In genomic region chr10:8168836-8169235, GRCh38 we compare ENCODE assay signal across 23 cellular contexts.
"Had no signal": no experiment of that assay in that cellular context is flagged by ENCODE, and none has a peak within 500 bp of the region (broad histone marks: within the 10 kb centered on the region; RNA-seq: fewer than 3 reads in every experiment).

No MANE protein-coding gene starts in this region.

- H3K9me3 ChIP-seq: colonic mucosa, gastrocnemius medialis had no signal

- H3K27ac Mint-ChIP-seq: dendritic cell treated with granulocyte-macrophage colony-stimulating factor and Interleukin-4, amounts not matched to agents 40 ng/mL and 50 ng/mL, for 4 days; effector memory CD8-positive, alpha-beta T cell; endodermal cell; mesothelial cell of epicardium; naive thymus-derived CD4-positive, alpha-beta T cell had no signal

- DNase-seq: colonic mucosa; cortex of kidney; effector CD8-positive, alpha-beta T cell; effector memory CD8-positive, alpha-beta T cell; endodermal cell; erythroblast; esophagus squamous epithelium; foreskin fibroblast; gastrocnemius medialis; glutamatergic neuron; head of caudate nucleus; heart right ventricle; hippocampal formation; left cardiac atrium; left lung; left ventricle myocardium superior; lower lobe of right lung; mesenchymal stem cell; naive thymus-derived CD4-positive, alpha-beta T cell had no signal

- H3K27ac ChIP-seq: colonic mucosa, epithelial cell of prostate, esophagus squamous epithelium, gastrocnemius medialis, heart right ventricle, left lung, lower lobe of right lung had no signal

- H3K4me1 Mint-ChIP-seq: endodermal cell; mesothelial cell of epicardium; naive thymus-derived CD4-positive, alpha-beta T cell had no signal

- H3K4me3 ChIP-seq: colonic mucosa, esophagus squamous epithelium, gastrocnemius medialis, heart right ventricle, left lung, lower lobe of right lung had no signal

- H3K4me3 Mint-ChIP-seq: dendritic cell treated with granulocyte-macrophage colony-stimulating factor and Interleukin-4, amounts not matched to agents 40 ng/mL and 50 ng/mL, for 4 days; effector memory CD8-positive, alpha-beta T cell; endodermal cell; mesothelial cell of epicardium; naive thymus-derived CD4-positive, alpha-beta T cell had no signal

- H3K4me1 ChIP-seq: colonic mucosa, gastrocnemius medialis, heart right ventricle, left lung, lower lobe of right lung had no signal

- H3K27me3 ChIP-seq: colonic mucosa, gastrocnemius medialis, heart right ventricle, left lung had no signal

- H3K27me3 Mint-ChIP-seq: effector memory CD8-positive, alpha-beta T cell had no signal

- ATAC-seq: effector memory CD8-positive, alpha-beta T cell; esophagus mucosa; gastrocnemius medialis; heart right ventricle; left cardiac atrium; left lung; left ventricle myocardium superior; lower lobe of right lung; naive thymus-derived CD4-positive, alpha-beta T cell had no signal

- H3K36me3 ChIP-seq: colonic mucosa, esophagus squamous epithelium, gastrocnemius medialis, heart right ventricle, left lung, lower lobe of right lung had no signal
